ENCODE assay signal across 8 cellular contexts in genomic region chr7:70856889-70857511, GRCh38.
DNase-seq lines count a peak whose midpoint lies in the region; ATAC-seq and TF ChIP-seq lines count a peak whose summit lies in the region.

No MANE protein-coding gene starts in this region.

- DNase-seq in BE2C (peak; percentile 73), HAP-1 (ENCODE audit: low spot score in 2 of 2) (peak; percentile 16 to 84), NCI-H748 treated with DMSO at 0.1 percent for 48 hours (lab: John Stamatoyannopoulos, UW) (peak; percentile 32), epithelial cell of prostate (ENCODE audit: low read depth, low spot score) (peak; percentile 24), naive B cell (peak; percentile 14)
- peak; percentile 78 for DNase-seq in activated CD8-positive, alpha-beta memory T cell treated with anti-CD3 and anti-CD28 coated beads for 24 hours
- peak; percentile 44 to 79 for DNase-seq in stimulated activated effector memory CD8-positive, alpha-beta T cell treated with anti-CD3 and anti-CD28 coated beads, Interleukin-12 subunit alpha, Interleukin-12 subunit beta, amount 100 ng/mL, for 72 hours (ENCODE audit: low spot score in 2 of 2)

- no peaks in the 10 kb centered on the region for H3K4me1 Mint-ChIP-seq in naive B cell
- H3K4me1 Mint-ChIP-seq in stimulated activated effector memory CD8-positive, alpha-beta T cell treated with anti-CD3 and anti-CD28 coated beads, Interleukin-12 subunit alpha, Interleukin-12 subunit beta, amount 100 ng/mL, for 72 hours: no peaks in the 10 kb centered on the region

- H3K4me3 ChIP-seq in BE2C (ENCODE audit: low read depth, low read length): no peak overlapping the region
- H3K4me3 ChIP-seq in HAP-1: no peak overlapping the region

- no peak overlapping the region for H3K4me3 Mint-ChIP-seq in naive B cell
- H3K4me3 Mint-ChIP-seq in stimulated activated effector memory CD8-positive, alpha-beta T cell treated with anti-CD3 and anti-CD28 coated beads, Interleukin-12 subunit alpha, Interleukin-12 subunit beta, amount 100 ng/mL, for 72 hours: no peak overlapping the region

- H3K9me3 Mint-ChIP-seq in naive B cell: peaks cover 0 to 13% (median 6%) of the 10 kb centered on the region in 7 donors
- no peaks in the 10 kb centered on the region for H3K9me3 Mint-ChIP-seq in stimulated activated effector memory CD8-positive, alpha-beta T cell treated with anti-CD3 and anti-CD28 coated beads, Interleukin-12 subunit alpha, Interleukin-12 subunit beta, amount 100 ng/mL, for 72 hours

- H3K36me3 ChIP-seq in BE2C: no peaks in the 10 kb centered on the region
- H3K36me3 ChIP-seq in HAP-1 (replicated peaks): no peaks in the 10 kb centered on the region

- H3K27ac Mint-ChIP-seq in naive B cell: no peak overlapping the region
- H3K27ac Mint-ChIP-seq in stimulated activated effector memory CD8-positive, alpha-beta T cell treated with anti-CD3 and anti-CD28 coated beads, Interleukin-12 subunit alpha, Interleukin-12 subunit beta, amount 100 ng/mL, for 72 hours: no peak overlapping the region

- H3K9me3 ChIP-seq in BE2C (no peaks in the 10 kb centered on the region), HAP-1 (no peaks in the 10 kb centered on the region)

- H3K27me3 ChIP-seq in BE2C: no peaks in the 10 kb centered on the region; the same call in 1 of the 2 replicates
- no peaks in the 10 kb centered on the region for H3K27me3 ChIP-seq in HAP-1 (ENCODE audit: low read depth)

- H3K27me3 Mint-ChIP-seq in naive B cell: peaks cover 0 to 16% (median 0%) of the 10 kb centered on the region in 3 donors

- H3K4me1 ChIP-seq in BE2C: no peaks in the 10 kb centered on the region
- H3K4me1 ChIP-seq in HAP-1: no peaks in the 10 kb centered on the region

- no peak overlapping the region for H3K27ac ChIP-seq in epithelial cell of prostate

- in situ Hi-C loops in HAP-1 (cut with MboI; ENCODE audit: low sequenced_read_pairs): loop anchor here (5.0 kb wide), 1 partner anchor 880 kb away; no protein-coding TSS in a partner anchor

- H3K36me3 Mint-ChIP-seq in naive B cell: no peaks in the 10 kb centered on the region
- no peaks in the 10 kb centered on the region for H3K36me3 Mint-ChIP-seq in stimulated activated effector memory CD8-positive, alpha-beta T cell treated with anti-CD3 and anti-CD28 coated beads, Interleukin-12 subunit alpha, Interleukin-12 subunit beta, amount 100 ng/mL, for 72 hours

- peak; percentile 94 for TF ChIP-seq CTCF in BE2C (IDR thresholded peaks at IDR 0.05; ENCODE audit: low read depth, low read length)

- ATAC-seq in naive B cell (ENCODE audit: low read depth in 2 of 2): no peak
- no peak for ATAC-seq in stimulated activated effector memory CD8-positive, alpha-beta T cell treated with anti-CD3 and anti-CD28 coated beads, Interleukin-12 subunit alpha, Interleukin-12 subunit beta, amount 100 ng/mL, for 72 hours
- ATAC-seq in HG03565 (IDR thresholded peaks at IDR 0.05; ENCODE audit: unreplicated experiment): no peak

Comparison
In these comparisons a context has a peak if more than half of its experiments do, and no peak if none do; other contexts are left out.
1. DNase-seq: peak in every context shown above with its lines; median percentile 78 in activated CD8-positive, alpha-beta memory T cell treated with anti-CD3 and anti-CD28 coated beads for 24 hours; 73 in BE2C; 62 in stimulated activated effector memory CD8-positive, alpha-beta T cell treated with anti-CD3 and anti-CD28 coated beads, Interleukin-12 subunit alpha, Interleukin-12 subunit beta, amount 100 ng/mL, for 72 hours; 50 in HAP-1; 32 in NCI-H748 treated with DMSO at 0.1 percent for 48 hours; 24 in epithelial cell of prostate; 14 in naive B cell.